ENCODE assay signal across 1 cellular context in genomic region chr12:76265424-76266180, GRCh38.
TF ChIP-seq lines count a peak whose summit lies in the region.

No MANE protein-coding gene starts in this region.

TF ChIP-seq in IMR-90, 13 proteins besides CTCF, POLR2A, EP300 and RAD21:
- TF ChIP-seq, protein P1, sequence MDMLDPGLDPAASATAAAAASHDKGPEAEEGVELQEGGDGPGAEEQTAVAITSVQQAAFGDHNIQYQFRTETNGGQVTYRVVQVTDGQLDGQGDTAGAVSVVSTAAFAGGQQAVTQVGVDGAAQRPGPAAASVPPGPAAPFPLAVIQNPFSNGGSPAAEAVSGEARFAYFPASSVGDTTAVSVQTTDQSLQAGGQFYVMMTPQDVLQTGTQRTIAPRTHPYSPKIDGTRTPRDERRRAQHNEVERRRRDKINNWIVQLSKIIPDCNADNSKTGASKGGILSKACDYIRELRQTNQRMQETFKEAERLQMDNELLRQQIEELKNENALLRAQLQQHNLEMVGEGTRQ (IDR thresholded peaks at IDR 0.05; ENCODE audit: low read depth, low read length) = no peak
- TF ChIP-seq RCOR1 (IDR thresholded peaks at IDR 0.05; ENCODE audit: insufficient replicate concordance, low read length) (no peak), MXI1 (IDR thresholded peaks at IDR 0.05; ENCODE audit: borderline replicate concordance, low read depth, low read length) (no peak), CEBPB (IDR thresholded peaks at IDR 0.05; ENCODE audit: low read depth, low read length) (no peak), SMC3 (IDR thresholded peaks at IDR 0.05; ENCODE audit: low read depth, low read length) (no peak), ELK1 (IDR thresholded peaks at IDR 0.05; ENCODE audit: borderline replicate concordance, low read depth, low read length) (no peak), BHLHE40 (IDR thresholded peaks at IDR 0.05; ENCODE audit: low read depth, low read length) (no peak), NFE2L2 (IDR thresholded peaks at IDR 0.05; ENCODE audit: low read depth, low read length) (no peak)
